32 cellular contexts compared by ENCODE assay signal in the genomic region with DNA sequence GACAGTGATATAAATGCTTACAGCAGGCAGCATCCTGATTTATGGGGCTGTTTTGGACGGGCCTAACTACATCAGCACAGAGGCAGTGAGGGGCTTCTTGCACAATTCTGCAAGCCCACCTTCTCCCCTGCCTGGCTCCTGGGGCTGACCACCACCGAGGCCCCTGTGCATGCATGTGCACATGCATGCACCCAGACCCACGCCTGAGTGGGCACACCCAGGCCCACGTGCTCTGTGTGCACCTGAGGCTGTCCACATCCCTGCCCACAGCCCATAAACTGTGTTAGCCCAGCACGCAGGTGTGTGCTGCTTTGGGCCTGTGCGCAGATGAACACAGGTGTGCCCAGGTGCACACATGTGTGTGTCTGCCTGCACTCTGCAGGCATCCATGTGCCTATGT.
"Had no signal": no experiment of that assay in that cellular context is flagged by ENCODE, and none has a peak within 500 bp of the region (broad histone marks: within the 10 kb centered on the region; RNA-seq: fewer than 3 reads in every experiment).

No MANE protein-coding gene starts in this region.

- FAIRE-seq: astrocyte had no signal

- H3K27me3 Mint-ChIP-seq: activated CD4-positive, alpha-beta memory T cell treated with anti-CD3 and anti-CD28 coated beads for 36 hours; activated CD4-positive, alpha-beta T cell treated with anti-CD3 and anti-CD28 coated beads, Interleukin-2, amount 10 ng/mL, durations not matched to agents 24 days and 14 days; dendritic cell treated with granulocyte-macrophage colony-stimulating factor and Interleukin-4, amounts not matched to agents 40 ng/mL and 50 ng/mL, for 4 days; natural killer cell treated with Interleukin-12 subunit alpha and Interleukin-12 subunit beta and Interleukin-15 and Interleukin-18, amount 100 ng/mL, for 72 hours; T-helper 17 cell had no signal

- H3K27me3 ChIP-seq: foreskin keratinocyte, heart left ventricle, left lung, neutrophil, ovary, transverse colon, vagina had no signal

- H3K9me3 ChIP-seq: heart left ventricle, left lung, mucosa of descending colon, neutrophil, ovary, prostate gland, transverse colon, vagina had no signal

- H3K27ac ChIP-seq: foreskin keratinocyte, left lung, neutrophil, prostate gland, WERI-Rb-1 had no signal

- H3K36me3 ChIP-seq: ovary, vagina, WERI-Rb-1 had no signal

- H3K36me3 Mint-ChIP-seq: activated CD4-positive, alpha-beta memory T cell treated with anti-CD3 and anti-CD28 coated beads for 36 hours; natural killer cell treated with Interleukin-12 subunit alpha and Interleukin-12 subunit beta and Interleukin-15 and Interleukin-18, amount 100 ng/mL, for 72 hours had no signal

- H3K4me3 Mint-ChIP-seq: activated CD4-positive, alpha-beta memory T cell treated with anti-CD3 and anti-CD28 coated beads for 36 hours; activated CD4-positive, alpha-beta T cell treated with anti-CD3 and anti-CD28 coated beads, Interleukin-2, amount 10 ng/mL, durations not matched to agents 24 days and 14 days; activated T-helper 1 cell treated with anti-CD3 and anti-CD28 coated beads, Interleukin-12 subunit alpha, Interleukin-12 subunit beta, Interleukin-2, Interleukin-4 antibody, amounts not matched to agents 30 ng/mL and 10 ng/mL and 1 ng/mL, durations not matched to agents 14 hours and 24 hours and 36 hours; dendritic cell treated with granulocyte-macrophage colony-stimulating factor and Interleukin-4, amounts not matched to agents 40 ng/mL and 50 ng/mL, for 4 days; endodermal cell; natural killer cell treated with Interleukin-12 subunit alpha and Interleukin-12 subunit beta and Interleukin-15 and Interleukin-18, amount 100 ng/mL, for 72 hours; T-helper 17 cell had no signal

- H3K4me2 ChIP-seq: smooth muscle cell had no signal

- ATAC-seq: activated CD4-positive, CD25-positive, alpha-beta regulatory T cell treated with anti-CD3 and anti-CD28 coated beads, Interleukin-2, amount 50 U/mL, for 24 hours; esophagus mucosa; foreskin keratinocyte; heart left ventricle; left lung; mucosa of descending colon; T-helper 17 cell had no signal

- H3K4me1 ChIP-seq: foreskin keratinocyte had no signal

- H3K27ac Mint-ChIP-seq: activated CD4-positive, alpha-beta memory T cell treated with anti-CD3 and anti-CD28 coated beads for 36 hours; activated CD4-positive, alpha-beta T cell treated with anti-CD3 and anti-CD28 coated beads, Interleukin-2, amount 10 ng/mL, durations not matched to agents 24 days and 14 days; activated T-helper 1 cell treated with anti-CD3 and anti-CD28 coated beads, Interleukin-12 subunit alpha, Interleukin-12 subunit beta, Interleukin-2, Interleukin-4 antibody, amounts not matched to agents 30 ng/mL and 10 ng/mL and 1 ng/mL, durations not matched to agents 14 hours and 24 hours and 36 hours; dendritic cell treated with granulocyte-macrophage colony-stimulating factor and Interleukin-4, amounts not matched to agents 40 ng/mL and 50 ng/mL, for 4 days; natural killer cell treated with Interleukin-12 subunit alpha and Interleukin-12 subunit beta and Interleukin-15 and Interleukin-18, amount 100 ng/mL, for 72 hours; T-helper 17 cell had no signal

- H3K4me1 Mint-ChIP-seq: activated CD4-positive, alpha-beta T cell treated with anti-CD3 and anti-CD28 coated beads, Interleukin-2, amount 10 ng/mL, durations not matched to agents 24 days and 14 days had no signal

- H3K4me3 ChIP-seq: heart left ventricle, left lung, mucosa of descending colon, ovary, prostate gland, smooth muscle cell, transverse colon, vagina had no signal

- DNase-seq: activated CD4-positive, alpha-beta memory T cell treated with anti-CD3 and anti-CD28 coated beads for 36 hours; activated CD4-positive, alpha-beta T cell treated with anti-CD3 and anti-CD28 coated beads, Interleukin-2, amount 10 ng/mL, durations not matched to agents 24 days and 14 days; activated CD8-positive, alpha-beta memory T cell treated with anti-CD3 and anti-CD28 coated beads, Interleukin-2, amount 50 U/mL, for 4 hours; activated gamma-delta T cell treated with Interleukin-2 at 50 U/mL for 16 hours; activated naive CD4-positive, alpha-beta T cell treated with anti-CD3 and anti-CD28 coated beads, Interleukin-2, amount 50 U/mL, for 16 hours; activated T-cell treated with anti-CD3 and anti-CD28 coated beads, Interleukin-2, amount 50 U/mL, for 1 hour; amniotic stem cell; central memory CD4-positive, alpha-beta T cell; endodermal cell; foreskin keratinocyte; heart left ventricle; left lung; mucosa of descending colon; ovary; retina; stimulated activated CD4-positive, alpha-beta T cell treated with anti-CD3 and anti-CD28 coated beads, Interleukin-15, amount 100 ng/mL, for 24 hours; stimulated activated CD4-positive, alpha-beta T cell treated with anti-CD3 and anti-CD28 coated beads, Interleukin-2, amount 100 ng/mL, for 24 hours; stimulated activated naive CD4-positive, alpha-beta T cell treated with Interleukin-2 at 50 U/mL for 16 hours; T-helper 17 cell; T1000; transverse colon; WERI-Rb-1 had no signal

- H3K9me3 Mint-ChIP-seq: activated CD4-positive, alpha-beta memory T cell treated with anti-CD3 and anti-CD28 coated beads for 36 hours; activated CD4-positive, alpha-beta T cell treated with anti-CD3 and anti-CD28 coated beads, Interleukin-2, amount 10 ng/mL, durations not matched to agents 24 days and 14 days; activated T-helper 1 cell treated with anti-CD3 and anti-CD28 coated beads, Interleukin-12 subunit alpha, Interleukin-12 subunit beta, Interleukin-2, Interleukin-4 antibody, amounts not matched to agents 30 ng/mL and 10 ng/mL and 1 ng/mL, durations not matched to agents 14 hours and 24 hours and 36 hours; dendritic cell treated with granulocyte-macrophage colony-stimulating factor and Interleukin-4, amounts not matched to agents 40 ng/mL and 50 ng/mL, for 4 days; endodermal cell; natural killer cell treated with Interleukin-12 subunit alpha and Interleukin-12 subunit beta and Interleukin-15 and Interleukin-18, amount 100 ng/mL, for 72 hours had no signal
